ENCODE assay signal across 2 cellular contexts in genomic region chr20:51354191-51354768, GRCh38.
TF ChIP-seq lines count a peak whose summit lies in the region.

No MANE protein-coding gene starts in this region.

TF ChIP-seq in SK-N-SH, 30 proteins besides CTCF, POLR2A, EP300 and RAD21 (continued from another document):
- no peak for TF ChIP-seq USF2 (IDR thresholded peaks at IDR 0.05; ENCODE audit: borderline replicate concordance, low read depth, low read length)
- TF ChIP-seq YY1 (IDR thresholded peaks at IDR 0.05; ENCODE audit: low read depth) = no peak
- no peak for TF ChIP-seq GATA2 (CRISPR knock-in tag; IDR thresholded peaks at IDR 0.05)
- no peak for TF ChIP-seq MEF2A (IDR thresholded peaks at IDR 0.05; ENCODE audit: borderline replicate concordance, low read depth)
- no peak for TF ChIP-seq FOSL2 (IDR thresholded peaks at IDR 0.05; ENCODE audit: borderline replicate concordance, low read depth)
- no peak for TF ChIP-seq FOXJ3 (CRISPR knock-in tag; IDR thresholded peaks at IDR 0.05)

TF ChIP-seq in SK-N-SH treated with all-trans-retinoic acid at 6 μM for 48 hours, 23 proteins besides CTCF, POLR2A, EP300 and RAD21 (continued from another document):
- no peak for TF ChIP-seq POU6F1 (CRISPR knock-in tag; IDR thresholded peaks at IDR 0.05; ENCODE audit: borderline replicate concordance, low read depth)
- no peak for TF ChIP-seq ZNF8 (CRISPR knock-in tag; IDR thresholded peaks at IDR 0.05)
- TF ChIP-seq, protein P1, sequence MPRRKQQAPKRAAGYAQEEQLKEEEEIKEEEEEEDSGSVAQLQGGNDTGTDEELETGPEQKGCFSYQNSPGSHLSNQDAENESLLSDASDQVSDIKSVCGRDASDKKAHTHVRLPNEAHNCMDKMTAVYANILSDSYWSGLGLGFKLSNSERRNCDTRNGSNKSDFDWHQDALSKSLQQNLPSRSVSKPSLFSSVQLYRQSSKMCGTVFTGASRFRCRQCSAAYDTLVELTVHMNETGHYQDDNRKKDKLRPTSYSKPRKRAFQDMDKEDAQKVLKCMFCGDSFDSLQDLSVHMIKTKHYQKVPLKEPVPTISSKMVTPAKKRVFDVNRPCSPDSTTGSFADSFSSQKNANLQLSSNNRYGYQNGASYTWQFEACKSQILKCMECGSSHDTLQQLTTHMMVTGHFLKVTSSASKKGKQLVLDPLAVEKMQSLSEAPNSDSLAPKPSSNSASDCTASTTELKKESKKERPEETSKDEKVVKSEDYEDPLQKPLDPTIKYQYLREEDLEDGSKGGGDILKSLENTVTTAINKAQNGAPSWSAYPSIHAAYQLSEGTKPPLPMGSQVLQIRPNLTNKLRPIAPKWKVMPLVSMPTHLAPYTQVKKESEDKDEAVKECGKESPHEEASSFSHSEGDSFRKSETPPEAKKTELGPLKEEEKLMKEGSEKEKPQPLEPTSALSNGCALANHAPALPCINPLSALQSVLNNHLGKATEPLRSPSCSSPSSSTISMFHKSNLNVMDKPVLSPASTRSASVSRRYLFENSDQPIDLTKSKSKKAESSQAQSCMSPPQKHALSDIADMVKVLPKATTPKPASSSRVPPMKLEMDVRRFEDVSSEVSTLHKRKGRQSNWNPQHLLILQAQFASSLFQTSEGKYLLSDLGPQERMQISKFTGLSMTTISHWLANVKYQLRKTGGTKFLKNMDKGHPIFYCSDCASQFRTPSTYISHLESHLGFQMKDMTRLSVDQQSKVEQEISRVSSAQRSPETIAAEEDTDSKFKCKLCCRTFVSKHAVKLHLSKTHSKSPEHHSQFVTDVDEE (CRISPR knock-in tag; IDR thresholded peaks at IDR 0.05) = no peak
- TF ChIP-seq CREB5 (CRISPR knock-in tag; IDR thresholded peaks at IDR 0.05; ENCODE audit: low read depth) = no peak
- no peak for TF ChIP-seq PATZ1 (CRISPR knock-in tag; IDR thresholded peaks at IDR 0.05; ENCODE audit: borderline replicate concordance)
- TF ChIP-seq TOX (CRISPR knock-in tag; IDR thresholded peaks at IDR 0.05; ENCODE audit: borderline replicate concordance) = no peak
- TF ChIP-seq ZFP30 (CRISPR knock-in tag; IDR thresholded peaks at IDR 0.05) = no peak
- no peak for TF ChIP-seq ZFP3 (CRISPR knock-in tag; IDR thresholded peaks at IDR 0.05)
- TF ChIP-seq OSR1 (CRISPR knock-in tag; IDR thresholded peaks at IDR 0.05) = no peak
- no peak for TF ChIP-seq TCF4 (CRISPR knock-in tag; IDR thresholded peaks at IDR 0.05; ENCODE audit: borderline replicate concordance)
- TF ChIP-seq GLIS3 (CRISPR knock-in tag; IDR thresholded peaks at IDR 0.05) = no peak
